ENCODE assay signal across 27 cellular contexts in the genomic region with DNA sequence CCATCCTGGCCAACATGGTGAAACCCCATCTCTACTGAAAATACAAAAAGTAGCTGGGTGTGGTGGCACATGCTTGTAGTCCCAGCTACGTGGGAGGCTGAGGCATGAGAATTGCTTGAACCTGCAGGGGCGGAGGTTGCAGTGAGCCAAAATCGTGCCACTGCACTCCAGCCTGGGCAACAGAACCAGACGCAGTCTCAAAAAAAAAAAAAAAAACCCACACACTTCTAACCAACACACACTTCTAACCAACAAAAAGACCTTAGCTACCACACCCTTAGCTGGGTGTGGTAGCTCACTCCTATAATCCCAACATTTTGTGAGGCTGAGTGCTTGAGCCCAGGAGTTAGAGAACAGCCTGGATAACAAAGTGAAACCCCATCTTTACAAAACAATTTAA. TPM values are rescaled to one million over a fixed set of nuclear protein-coding genes. Genes with fewer than 3 reads are reported as not detected.
DNase-seq lines count a peak whose midpoint lies in the region; ATAC-seq and TF ChIP-seq lines count a peak whose summit lies in the region.
"Had no signal": no experiment of that assay in that cellular context is flagged by ENCODE, and none has a peak within 500 bp of the region (broad histone marks: within the 10 kb centered on the region; RNA-seq: fewer than 3 reads in every experiment).

No MANE protein-coding gene starts in this region.

- H3K4me1 Mint-ChIP-seq in activated T-cell treated with anti-CD3 and anti-CD28 coated beads, Interleukin-2, amount 50 U/mL, for 72 hours (ENCODE audit: low read depth): peaks cover 39% of the 10 kb centered on the region
- peaks cover 33% of the 10 kb centered on the region for H3K4me1 Mint-ChIP-seq in CD8-positive, alpha-beta T cell (ENCODE audit: low read depth)
- peaks cover 34% of the 10 kb centered on the region for H3K4me1 Mint-ChIP-seq in activated CD4-positive, alpha-beta memory T cell treated with anti-CD3 and anti-CD28 coated beads for 36 hours (ENCODE audit: low read depth)
- peaks cover 24% of the 10 kb centered on the region for H3K4me1 Mint-ChIP-seq in activated naive CD8-positive, alpha-beta T cell treated with anti-CD3 and anti-CD28 coated beads, Interleukin-2, amount 10 ng/mL, durations not matched to agents 7 days and 5 days

- H3K27me3 Mint-ChIP-seq in activated T-cell treated with anti-CD3 and anti-CD28 coated beads, Interleukin-2, amount 50 U/mL, for 72 hours (ENCODE audit: low read depth): no peaks in the 10 kb centered on the region
- no peaks in the 10 kb centered on the region for H3K27me3 Mint-ChIP-seq in CD8-positive, alpha-beta T cell (ENCODE audit: low read depth)
- H3K27me3 Mint-ChIP-seq in activated CD4-positive, alpha-beta memory T cell treated with anti-CD3 and anti-CD28 coated beads for 36 hours: no peaks in the 10 kb centered on the region
- H3K27me3 Mint-ChIP-seq in activated naive CD8-positive, alpha-beta T cell treated with anti-CD3 and anti-CD28 coated beads, Interleukin-2, amount 10 ng/mL, durations not matched to agents 7 days and 5 days: no peaks in the 10 kb centered on the region
- H3K27me3 Mint-ChIP-seq: IgD-negative memory B cell had no signal

- intact Hi-C loops in CD8-positive, alpha-beta T cell (cut with DNase I, micrococcal nuclease): loop anchor here in 1 of 2 experiments (2.0 kb wide), 2 partner anchors 15 to 27 kb away; no protein-coding TSS in a partner anchor
- intact Hi-C loops in activated CD4-positive, alpha-beta memory T cell treated with anti-CD3 and anti-CD28 coated beads for 36 hours (cut with micrococcal nuclease): loop anchor here (5.0 kb wide), 1 partner anchor 35 kb away; a partner anchor contains a TSS

- no peak for TF ChIP-seq CTCF in CD8-positive, alpha-beta T cell (IDR thresholded peaks at IDR 0.05)

- no peak overlapping the region for H3K27ac ChIP-seq in CD8-positive, alpha-beta T cell (ENCODE audit: low read depth, low read length)
- H3K27ac ChIP-seq: A549, ascending aorta, cardiac muscle cell, GM23248, ovary, PC-9 had no signal

- CTCF ChIA-PET in CD8-positive, alpha-beta T cell (lab: Charles Lee): interaction anchor here (0.8 to 1.0 kb wide), 2 partner anchors 73 to 102 kb away, joined by 3 to 4 read pairs; no protein-coding TSS in a partner anchor
- CTCF ChIA-PET in activated CD4-positive, alpha-beta memory T cell treated with anti-CD3 and anti-CD28 coated beads for 36 hours (lab: Charles Lee): interaction anchor here (1.2 to 6.8 kb wide), 3 partner anchors 73 to 212 kb away, joined by 3 to 37 read pairs (median 4); no protein-coding TSS in a partner anchor

- H3K4me3 Mint-ChIP-seq in activated T-cell treated with anti-CD3 and anti-CD28 coated beads, Interleukin-2, amount 50 U/mL, for 72 hours: peak overlapping the region; percentile 9 to 38
- H3K4me3 Mint-ChIP-seq in CD8-positive, alpha-beta T cell: no peak overlapping the region
- H3K4me3 Mint-ChIP-seq in activated CD4-positive, alpha-beta memory T cell treated with anti-CD3 and anti-CD28 coated beads for 36 hours: no peak overlapping the region
- peak overlapping the region; percentile 7 for H3K4me3 Mint-ChIP-seq in activated naive CD8-positive, alpha-beta T cell treated with anti-CD3 and anti-CD28 coated beads, Interleukin-2, amount 10 ng/mL, durations not matched to agents 7 days and 5 days
- H3K4me3 Mint-ChIP-seq: HFFc6, IgD-negative memory B cell had no signal

- no peaks in the 10 kb centered on the region for H3K27me3 ChIP-seq in CD8-positive, alpha-beta T cell (ENCODE audit: insufficient read depth, low read length)
- H3K27me3 ChIP-seq: ascending aorta, cardiac muscle cell, ovary, tibial nerve had no signal

- DNase-seq in activated T-cell treated with anti-CD3 and anti-CD28 coated beads, Interleukin-2, amount 50 U/mL, for 72 hours: peak in 1 of 2 donors; percentile 29
- DNase-seq in activated T-cell treated with anti-CD3 and anti-CD28 coated beads, Interleukin-2, amount 50 U/mL, for 48 hours: no peak
- no peak for DNase-seq in CD8-positive, alpha-beta T cell
- peak; percentile 53 for DNase-seq in activated CD4-positive, alpha-beta memory T cell treated with anti-CD3 and anti-CD28 coated beads for 36 hours
- no peak for DNase-seq in activated naive CD8-positive, alpha-beta T cell treated with anti-CD3 and anti-CD28 coated beads, Interleukin-2, amount 10 ng/mL, durations not matched to agents 7 days and 5 days
- DNase-seq in epidermal melanocyte (ENCODE audit: insufficient read length, low spot score): no peak
- DNase-seq: activated gamma-delta T cell, DMS 273 treated with DMSO at 0.1 percent for 48 hours, GM23248, HFFc6, hippocampal formation, MV-4-11, NCI-H1436 treated with DMSO at 0.1 percent for 48 hours, NCI-H345, NCI-H69, ovary, PC-9 had no signal

- peaks cover 7 to 10% of the 10 kb centered on the region in 2 donors for H3K36me3 Mint-ChIP-seq in activated T-cell treated with anti-CD3 and anti-CD28 coated beads, Interleukin-2, amount 50 U/mL, for 72 hours (ENCODE audit: insufficient read depth in 2 of 2)
- H3K36me3 Mint-ChIP-seq in CD8-positive, alpha-beta T cell: peaks cover 22% of the 10 kb centered on the region
- peaks cover 11% of the 10 kb centered on the region for H3K36me3 Mint-ChIP-seq in activated CD4-positive, alpha-beta memory T cell treated with anti-CD3 and anti-CD28 coated beads for 36 hours
- H3K36me3 Mint-ChIP-seq in activated naive CD8-positive, alpha-beta T cell treated with anti-CD3 and anti-CD28 coated beads, Interleukin-2, amount 10 ng/mL, durations not matched to agents 7 days and 5 days: peaks cover 35% of the 10 kb centered on the region

- H3K27ac Mint-ChIP-seq in activated T-cell treated with anti-CD3 and anti-CD28 coated beads, Interleukin-2, amount 50 U/mL, for 72 hours: peak overlapping the region; percentile 4
- H3K27ac Mint-ChIP-seq in CD8-positive, alpha-beta T cell: peak overlapping the region; percentile 27
- H3K27ac Mint-ChIP-seq in activated CD4-positive, alpha-beta memory T cell treated with anti-CD3 and anti-CD28 coated beads for 36 hours: peak overlapping the region; percentile 55
- peak overlapping the region; percentile 59 for H3K27ac Mint-ChIP-seq in activated naive CD8-positive, alpha-beta T cell treated with anti-CD3 and anti-CD28 coated beads, Interleukin-2, amount 10 ng/mL, durations not matched to agents 7 days and 5 days
- H3K27ac Mint-ChIP-seq: HFFc6, IgD-negative memory B cell had no signal

- POLR2A ChIA-PET in CD8-positive, alpha-beta T cell (lab: Charles Lee): interaction anchor here (0.8 to 1.2 kb wide), 2 partner anchors 9 to 35 kb away, joined by 4 read pairs; no protein-coding TSS in a partner anchor
- POLR2A ChIA-PET in activated CD4-positive, alpha-beta memory T cell treated with anti-CD3 and anti-CD28 coated beads for 36 hours (lab: Charles Lee): interaction anchor here (1.7 kb wide), 1 partner anchor 43 kb away, joined by 4 read pairs; no protein-coding TSS in a partner anchor
- POLR2A ChIA-PET in activated naive CD8-positive, alpha-beta T cell treated with anti-CD3 and anti-CD28 coated beads, Interleukin-2, amount 10 ng/mL, durations not matched to agents 7 days and 5 days (lab: Charles Lee): interaction anchor here (1.8 kb wide), 1 partner anchor 34 kb away, joined by 12 read pairs; a partner anchor contains a TSS

- H3K9me3 ChIP-seq in CD8-positive, alpha-beta T cell (ENCODE audit: low read length): no peaks in the 10 kb centered on the region
- H3K9me3 ChIP-seq: A549, ascending aorta, ovary, tibial nerve had no signal

- H3K9me3 Mint-ChIP-seq in activated T-cell treated with anti-CD3 and anti-CD28 coated beads, Interleukin-2, amount 50 U/mL, for 72 hours: peaks cover 0 to 2% of the 10 kb centered on the region in 2 donors
- H3K9me3 Mint-ChIP-seq in CD8-positive, alpha-beta T cell: no peaks in the 10 kb centered on the region
- H3K9me3 Mint-ChIP-seq in activated CD4-positive, alpha-beta memory T cell treated with anti-CD3 and anti-CD28 coated beads for 36 hours: no peaks in the 10 kb centered on the region
- peaks cover 3% of the 10 kb centered on the region for H3K9me3 Mint-ChIP-seq in activated naive CD8-positive, alpha-beta T cell treated with anti-CD3 and anti-CD28 coated beads, Interleukin-2, amount 10 ng/mL, durations not matched to agents 7 days and 5 days
- H3K9me3 Mint-ChIP-seq: HFFc6 had no signal

- H3K4me1 ChIP-seq in CD8-positive, alpha-beta T cell (ENCODE audit: insufficient read depth, low read length): peaks cover 12% of the 10 kb centered on the region

- H3K4me3 ChIP-seq in CD8-positive, alpha-beta T cell (ENCODE audit: low read depth, low read length): no peak overlapping the region
- H3K4me3 ChIP-seq: A549, ascending aorta, cardiac muscle cell, GM23248, lung, ovary, PC-9, tibial nerve had no signal

- H3K36me3 ChIP-seq in CD8-positive, alpha-beta T cell (ENCODE audit: insufficient read depth, low read length): no peaks in the 10 kb centered on the region
- H3K36me3 ChIP-seq: cardiac muscle cell, ovary had no signal

- ATAC-seq in activated T-cell treated with anti-CD3 and anti-CD28 coated beads, Interleukin-2, amount 50 U/mL, for 72 hours (replicated peaks in 1 of 2): peak; percentile 26 to 43
- no peak for ATAC-seq in CD8-positive, alpha-beta T cell
- ATAC-seq in activated naive CD8-positive, alpha-beta T cell treated with anti-CD3 and anti-CD28 coated beads, Interleukin-2, amount 10 ng/mL, durations not matched to agents 7 days and 5 days (ENCODE audit: low read depth): no peak
- ATAC-seq in GM19035 (IDR thresholded peaks at IDR 0.05; ENCODE audit: unreplicated experiment): no peak
- ATAC-seq in HG02852 (IDR thresholded peaks at IDR 0.05; ENCODE audit: unreplicated experiment): no peak
- ATAC-seq: A549, Right ventricle myocardium inferior, SK-N-SH treated with all-trans-retinoic acid at 6 μM for 48 hours had no signal

RNA-seq across cellular contexts. Expression of a gene that starts 33.9 kb away (rescaled TPM):
- 100 to 1,000 TPM; 253 to 291 TPM for total RNA-seq in activated T-cell treated with anti-CD3 and anti-CD28 coated beads, Interleukin-2, amount 50 U/mL, for 72 hours
- 100 to 1,000 TPM; 909 to 922 TPM for total RNA-seq in CD8-positive, alpha-beta T cell
- total RNA-seq in activated CD4-positive, alpha-beta memory T cell treated with anti-CD3 and anti-CD28 coated beads for 36 hours: 100 to 1,000 TPM; 216 to 218 TPM
- total RNA-seq in activated naive CD8-positive, alpha-beta T cell treated with anti-CD3 and anti-CD28 coated beads, Interleukin-2, amount 10 ng/mL, durations not matched to agents 7 days and 5 days: 100 to 1,000 TPM; 370 to 371 TPM
- total RNA-seq: GM23248, HFFc6 had no signal

Comparison
In these comparisons a context has a peak if more than half of its experiments do, and no peak if none do; other contexts are left out.
1. ATAC-seq: peak in activated T-cell treated with anti-CD3 and anti-CD28 coated beads, Interleukin-2, amount 50 U/mL, for 72 hours (2 of 2); none in CD8-positive, alpha-beta T cell (single experiment), activated naive CD8-positive, alpha-beta T cell treated with anti-CD3 and anti-CD28 coated beads, Interleukin-2, amount 10 ng/mL, durations not matched to agents 7 days and 5 days (single experiment), GM19035 (single experiment) and HG02852 (single experiment).
2. H3K27ac Mint-ChIP-seq: peak in every context shown above with its lines; median percentile 59 in activated naive CD8-positive, alpha-beta T cell treated with anti-CD3 and anti-CD28 coated beads, Interleukin-2, amount 10 ng/mL, durations not matched to agents 7 days and 5 days; 55 in activated CD4-positive, alpha-beta memory T cell treated with anti-CD3 and anti-CD28 coated beads for 36 hours; 27 in CD8-positive, alpha-beta T cell; 4 in activated T-cell treated with anti-CD3 and anti-CD28 coated beads, Interleukin-2, amount 50 U/mL, for 72 hours.
3. H3K4me3 Mint-ChIP-seq: peak in activated T-cell treated with anti-CD3 and anti-CD28 coated beads, Interleukin-2, amount 50 U/mL, for 72 hours (2 of 2) and activated naive CD8-positive, alpha-beta T cell treated with anti-CD3 and anti-CD28 coated beads, Interleukin-2, amount 10 ng/mL, durations not matched to agents 7 days and 5 days (single experiment); none in CD8-positive, alpha-beta T cell (single experiment) and activated CD4-positive, alpha-beta memory T cell treated with anti-CD3 and anti-CD28 coated beads for 36 hours (single experiment).